Comparison of ENCODE assay signal across 15 cellular contexts in the genomic region with DNA sequence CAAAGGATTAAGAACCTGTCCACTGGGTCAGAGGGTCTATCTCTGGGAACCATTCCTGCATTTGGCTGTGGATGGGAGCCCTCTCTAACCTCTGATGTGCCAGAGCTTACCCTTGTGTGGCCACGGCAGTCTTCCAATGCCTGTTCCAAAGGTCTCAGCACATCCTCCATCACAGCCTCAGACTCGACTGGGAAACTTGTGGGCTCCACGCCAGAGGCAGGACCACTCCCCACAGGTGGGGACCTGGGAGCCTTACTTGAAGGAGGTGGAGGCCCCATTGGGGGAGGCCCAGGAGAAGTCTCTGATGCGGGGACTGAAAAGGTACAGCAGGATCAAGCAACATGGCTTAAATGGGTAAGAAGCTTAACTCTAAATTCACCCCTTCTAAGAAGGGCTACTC. TPM values are rescaled to one million over a fixed set of nuclear protein-coding genes. Genes with fewer than 3 reads are reported as not detected.
DNase-seq lines count a peak whose midpoint lies in the region; ATAC-seq and TF ChIP-seq lines count a peak whose summit lies in the region.
"Had no signal": no experiment of that assay in that cellular context is flagged by ENCODE, and none has a peak within 500 bp of the region (broad histone marks: within the 10 kb centered on the region; RNA-seq: fewer than 3 reads in every experiment).

No MANE protein-coding gene starts in this region.

- intact Hi-C loops in activated naive CD4-positive, alpha-beta T cell treated with anti-CD3 and anti-CD28 coated beads for 36 hours (cut with micrococcal nuclease), result loop anchor here (5.0 to 10.0 kb wide), 2 partner anchors 300 to 1257 kb away; partner anchors contain the start of gene MATR3
- intact Hi-C loops in natural killer cell (cut with micrococcal nuclease), result no loop called here
- intact Hi-C loops in activated T-helper 2 cell treated with anti-CD3 and anti-CD28 coated beads, Interferon-gamma antibody, Interleukin-2, Interleukin-4, amounts not matched to agents 10 μg/mL and 5 μg/mL and 100 μg/mL, durations not matched to agents 14 hours and 24 hours and 36 hours (cut with micrococcal nuclease), result no loop called here

- DNase-seq in activated naive CD4-positive, alpha-beta T cell treated with anti-CD3 and anti-CD28 coated beads, Interleukin-2, amount 10 ng/mL, durations not matched to agents 7 days and 5 days, result no peak
- DNase-seq in activated naive CD4-positive, alpha-beta T cell treated with anti-CD3 and anti-CD28 coated beads for 36 hours, result no peak
- DNase-seq in T-helper 17 cell, result no peak
- no peak for DNase-seq in natural killer cell
- DNase-seq in stimulated activated naive B cell treated with anti-CD40 and anti-IgM and Interleukin-4, amounts not matched to agents 10 μg/mL and 1 μg/mL and 100 μg/mL, for 72 hours, result no peak
- no peak for DNase-seq in NCI-H1694 (lab: John Stamatoyannopoulos, UW)
- DNase-seq in activated T-helper 2 cell treated with anti-CD3 and anti-CD28 coated beads, Interferon-gamma antibody, Interleukin-2, Interleukin-4, amounts not matched to agents 10 μg/mL and 5 μg/mL and 100 μg/mL, durations not matched to agents 14 hours and 24 hours and 36 hours (ENCODE audit: low spot score), result no peak
- DNase-seq: BE2C; CD8-positive, alpha-beta memory T cell; GF-D8; NCI-H146; NCI-H2107; NCI-H226; NCI-H526 treated with DMSO at 0.1 percent for 48 hours had no signal

- ATAC-seq in T-helper 17 cell (no peak), natural killer cell (no peak), GM21723 (IDR thresholded peaks at IDR 0.05; ENCODE audit: unreplicated experiment) (no peak)
- no peak for ATAC-seq in stimulated activated naive B cell treated with anti-CD40 and anti-IgM and Interleukin-4, amounts not matched to agents 10 μg/mL and 1 μg/mL and 100 μg/mL, for 72 hours (replicated peaks)

- H3K4me1 Mint-ChIP-seq in activated naive CD4-positive, alpha-beta T cell treated with anti-CD3 and anti-CD28 coated beads, Interleukin-2, amount 10 ng/mL, durations not matched to agents 7 days and 5 days, result peaks cover 90% of the 10 kb centered on the region
- H3K4me1 Mint-ChIP-seq in activated naive CD4-positive, alpha-beta T cell treated with anti-CD3 and anti-CD28 coated beads for 36 hours (ENCODE audit: low read depth), result peaks cover 81% of the 10 kb centered on the region
- H3K4me1 Mint-ChIP-seq in T-helper 17 cell (peaks cover 68% of the 10 kb centered on the region), natural killer cell (peaks cover 65 to 68% of the 10 kb centered on the region in 2 donors)
- H3K4me1 Mint-ChIP-seq in stimulated activated naive B cell treated with anti-CD40 and anti-IgM and Interleukin-4, amounts not matched to agents 10 μg/mL and 1 μg/mL and 100 μg/mL, for 72 hours, result peaks cover 58 to 86% of the 10 kb centered on the region in 2 donors
- peaks cover 51% of the 10 kb centered on the region for H3K4me1 Mint-ChIP-seq in activated T-helper 2 cell treated with anti-CD3 and anti-CD28 coated beads, Interferon-gamma antibody, Interleukin-2, Interleukin-4, amounts not matched to agents 10 μg/mL and 5 μg/mL and 100 μg/mL, durations not matched to agents 14 hours and 24 hours and 36 hours (ENCODE audit: low read depth)

- peak overlapping the region; percentile 35 for H3K27ac Mint-ChIP-seq in activated naive CD4-positive, alpha-beta T cell treated with anti-CD3 and anti-CD28 coated beads, Interleukin-2, amount 10 ng/mL, durations not matched to agents 7 days and 5 days
- no peak overlapping the region for H3K27ac Mint-ChIP-seq in activated naive CD4-positive, alpha-beta T cell treated with anti-CD3 and anti-CD28 coated beads for 36 hours
- H3K27ac Mint-ChIP-seq in T-helper 17 cell (peak overlapping the region; percentile 95), natural killer cell (peak overlapping the region; percentile 95 to 96)
- peak overlapping the region; percentile 73 for H3K27ac Mint-ChIP-seq in stimulated activated naive B cell treated with anti-CD40 and anti-IgM and Interleukin-4, amounts not matched to agents 10 μg/mL and 1 μg/mL and 100 μg/mL, for 72 hours
- H3K27ac Mint-ChIP-seq in activated T-helper 2 cell treated with anti-CD3 and anti-CD28 coated beads, Interferon-gamma antibody, Interleukin-2, Interleukin-4, amounts not matched to agents 10 μg/mL and 5 μg/mL and 100 μg/mL, durations not matched to agents 14 hours and 24 hours and 36 hours, result no peak overlapping the region

- CTCF ChIA-PET in activated naive CD4-positive, alpha-beta T cell treated with anti-CD3 and anti-CD28 coated beads, Interleukin-2, amount 10 ng/mL, durations not matched to agents 7 days and 5 days (lab: Charles Lee), result interaction anchor here (1.0 to 2.0 kb wide), 3 partner anchors 12 to 83 kb away, joined by 3 to 9 read pairs (median 4); no protein-coding TSS in a partner anchor
- CTCF ChIA-PET in activated naive CD4-positive, alpha-beta T cell treated with anti-CD3 and anti-CD28 coated beads for 36 hours (lab: Charles Lee), result interaction anchor here (0.7 to 1.0 kb wide), 2 partner anchors 83 to 270 kb away, joined by 3 read pairs; partner anchors contain the start of gene PCDHA5

- H3K4me3 Mint-ChIP-seq in activated naive CD4-positive, alpha-beta T cell treated with anti-CD3 and anti-CD28 coated beads, Interleukin-2, amount 10 ng/mL, durations not matched to agents 7 days and 5 days, result no peak overlapping the region
- no peak overlapping the region for H3K4me3 Mint-ChIP-seq in activated naive CD4-positive, alpha-beta T cell treated with anti-CD3 and anti-CD28 coated beads for 36 hours
- H3K4me3 Mint-ChIP-seq in T-helper 17 cell (no peak overlapping the region), natural killer cell (no peak overlapping the region)
- H3K4me3 Mint-ChIP-seq in stimulated activated naive B cell treated with anti-CD40 and anti-IgM and Interleukin-4, amounts not matched to agents 10 μg/mL and 1 μg/mL and 100 μg/mL, for 72 hours, result no peak overlapping the region
- H3K4me3 Mint-ChIP-seq in activated T-helper 2 cell treated with anti-CD3 and anti-CD28 coated beads, Interferon-gamma antibody, Interleukin-2, Interleukin-4, amounts not matched to agents 10 μg/mL and 5 μg/mL and 100 μg/mL, durations not matched to agents 14 hours and 24 hours and 36 hours (ENCODE audit: low read depth), result no peak overlapping the region

- peaks cover 66% of the 10 kb centered on the region for H3K36me3 Mint-ChIP-seq in activated naive CD4-positive, alpha-beta T cell treated with anti-CD3 and anti-CD28 coated beads, Interleukin-2, amount 10 ng/mL, durations not matched to agents 7 days and 5 days
- peaks cover 48% of the 10 kb centered on the region for H3K36me3 Mint-ChIP-seq in activated naive CD4-positive, alpha-beta T cell treated with anti-CD3 and anti-CD28 coated beads for 36 hours (ENCODE audit: low read depth)
- H3K36me3 Mint-ChIP-seq in T-helper 17 cell (ENCODE audit: low read depth) (peaks cover 7% of the 10 kb centered on the region), natural killer cell (peaks cover 11% of the 10 kb centered on the region)
- peaks cover 54 to 63% of the 10 kb centered on the region in 2 donors for H3K36me3 Mint-ChIP-seq in stimulated activated naive B cell treated with anti-CD40 and anti-IgM and Interleukin-4, amounts not matched to agents 10 μg/mL and 1 μg/mL and 100 μg/mL, for 72 hours
- peaks cover 67% of the 10 kb centered on the region for H3K36me3 Mint-ChIP-seq in activated T-helper 2 cell treated with anti-CD3 and anti-CD28 coated beads, Interferon-gamma antibody, Interleukin-2, Interleukin-4, amounts not matched to agents 10 μg/mL and 5 μg/mL and 100 μg/mL, durations not matched to agents 14 hours and 24 hours and 36 hours (ENCODE audit: low read depth)

- no peaks in the 10 kb centered on the region for H3K9me3 ChIP-seq in T-helper 17 cell (ENCODE audit: control insufficient read depth, low read length, poor library complexity, severe bottlenecking)
- H3K9me3 ChIP-seq: BE2C had no signal

- H3K9me3 Mint-ChIP-seq in activated naive CD4-positive, alpha-beta T cell treated with anti-CD3 and anti-CD28 coated beads, Interleukin-2, amount 10 ng/mL, durations not matched to agents 7 days and 5 days, result no peaks in the 10 kb centered on the region
- no peaks in the 10 kb centered on the region for H3K9me3 Mint-ChIP-seq in activated naive CD4-positive, alpha-beta T cell treated with anti-CD3 and anti-CD28 coated beads for 36 hours
- no peaks in the 10 kb centered on the region for H3K9me3 Mint-ChIP-seq in natural killer cell
- H3K9me3 Mint-ChIP-seq in stimulated activated naive B cell treated with anti-CD40 and anti-IgM and Interleukin-4, amounts not matched to agents 10 μg/mL and 1 μg/mL and 100 μg/mL, for 72 hours, result no peaks in the 10 kb centered on the region
- H3K9me3 Mint-ChIP-seq in activated T-helper 2 cell treated with anti-CD3 and anti-CD28 coated beads, Interferon-gamma antibody, Interleukin-2, Interleukin-4, amounts not matched to agents 10 μg/mL and 5 μg/mL and 100 μg/mL, durations not matched to agents 14 hours and 24 hours and 36 hours, result no peaks in the 10 kb centered on the region
- H3K9me3 Mint-ChIP-seq: CD8-positive, alpha-beta memory T cell had no signal

- TF ChIP-seq CTCF in natural killer cell (IDR thresholded peaks at IDR 0.05), result no peak

- H3K27me3 Mint-ChIP-seq in activated naive CD4-positive, alpha-beta T cell treated with anti-CD3 and anti-CD28 coated beads, Interleukin-2, amount 10 ng/mL, durations not matched to agents 7 days and 5 days, result no peaks in the 10 kb centered on the region
- H3K27me3 Mint-ChIP-seq in activated naive CD4-positive, alpha-beta T cell treated with anti-CD3 and anti-CD28 coated beads for 36 hours (ENCODE audit: low read depth), result no peaks in the 10 kb centered on the region
- H3K27me3 Mint-ChIP-seq in T-helper 17 cell (no peaks in the 10 kb centered on the region), natural killer cell (ENCODE audit: low read depth in 2 of 2) (no peaks in the 10 kb centered on the region)
- no peaks in the 10 kb centered on the region for H3K27me3 Mint-ChIP-seq in stimulated activated naive B cell treated with anti-CD40 and anti-IgM and Interleukin-4, amounts not matched to agents 10 μg/mL and 1 μg/mL and 100 μg/mL, for 72 hours
- no peaks in the 10 kb centered on the region for H3K27me3 Mint-ChIP-seq in activated T-helper 2 cell treated with anti-CD3 and anti-CD28 coated beads, Interferon-gamma antibody, Interleukin-2, Interleukin-4, amounts not matched to agents 10 μg/mL and 5 μg/mL and 100 μg/mL, durations not matched to agents 14 hours and 24 hours and 36 hours (ENCODE audit: low read depth)
- H3K27me3 Mint-ChIP-seq: CD8-positive, alpha-beta memory T cell had no signal

RNA-seq across cellular contexts. Expression of gene EIF4EBP3, which starts 4.4 kb away (rescaled TPM):
- total RNA-seq in activated naive CD4-positive, alpha-beta T cell treated with anti-CD3 and anti-CD28 coated beads for 36 hours, result 10 to 100 TPM; 27.2 to 28.5 TPM
- total RNA-seq in T-helper 17 cell, result 10 to 100 TPM in 1 of 2 donors, 1 to 10 TPM in 1; 9.1 to 14.0 TPM
- 1 to 10 TPM; 5.8 to 9.4 (median 6.0) TPM for total RNA-seq in natural killer cell
- total RNA-seq in activated T-helper 2 cell treated with anti-CD3 and anti-CD28 coated beads, Interferon-gamma antibody, Interleukin-2, Interleukin-4, amounts not matched to agents 10 μg/mL and 5 μg/mL and 100 μg/mL, durations not matched to agents 14 hours and 24 hours and 36 hours, result 9.2 and 15.0 TPM in 2 replicates

RNA-seq across cellular contexts. Expression of gene SRA1, which starts 5.4 kb away (rescaled TPM):
- total RNA-seq in activated naive CD4-positive, alpha-beta T cell treated with anti-CD3 and anti-CD28 coated beads for 36 hours, result 10 to 100 TPM; 38.0 to 39.6 TPM
- total RNA-seq in T-helper 17 cell (10 to 100 TPM; 29.9 to 33.2 TPM), natural killer cell (10 to 100 TPM; 42.2 to 66.4 (median 59.4) TPM)
- 45.9 and 48.2 TPM in 2 replicates for total RNA-seq in activated T-helper 2 cell treated with anti-CD3 and anti-CD28 coated beads, Interferon-gamma antibody, Interleukin-2, Interleukin-4, amounts not matched to agents 10 μg/mL and 5 μg/mL and 100 μg/mL, durations not matched to agents 14 hours and 24 hours and 36 hours

RNA-seq across cellular contexts. Expression of gene APBB3, which starts 12.5 kb away (rescaled TPM):
- total RNA-seq in activated naive CD4-positive, alpha-beta T cell treated with anti-CD3 and anti-CD28 coated beads for 36 hours, result 10 to 100 TPM; 15.4 to 16.5 TPM
- total RNA-seq in T-helper 17 cell (10 to 100 TPM; 47.5 to 59.0 TPM), natural killer cell (10 to 100 TPM; 44.0 to 44.9 (median 44.4) TPM)
- 15.1 and 17.9 TPM in 2 replicates for total RNA-seq in activated T-helper 2 cell treated with anti-CD3 and anti-CD28 coated beads, Interferon-gamma antibody, Interleukin-2, Interleukin-4, amounts not matched to agents 10 μg/mL and 5 μg/mL and 100 μg/mL, durations not matched to agents 14 hours and 24 hours and 36 hours

RNA-seq across cellular contexts. Expression of gene SLC35A4, which starts 12.8 kb away (rescaled TPM):
- total RNA-seq in activated naive CD4-positive, alpha-beta T cell treated with anti-CD3 and anti-CD28 coated beads for 36 hours, result 10 to 100 TPM; 57.1 to 60.1 TPM
- 10 to 100 TPM; 43.2 to 45.0 TPM for total RNA-seq in T-helper 17 cell
- total RNA-seq in natural killer cell, result 10 to 100 TPM; 63.1 to 76.1 (median 72.3) TPM
- total RNA-seq in activated T-helper 2 cell treated with anti-CD3 and anti-CD28 coated beads, Interferon-gamma antibody, Interleukin-2, Interleukin-4, amounts not matched to agents 10 μg/mL and 5 μg/mL and 100 μg/mL, durations not matched to agents 14 hours and 24 hours and 36 hours, result 91.9 and 97.3 TPM in 2 replicates

Comparison
In these comparisons a context has a peak if more than half of its experiments do, and no peak if none do; other contexts are left out.
1. H3K27ac Mint-ChIP-seq: peak in activated naive CD4-positive, alpha-beta T cell treated with anti-CD3 and anti-CD28 coated beads, Interleukin-2, amount 10 ng/mL, durations not matched to agents 7 days and 5 days (single experiment), T-helper 17 cell (single experiment), natural killer cell (2 of 2) and stimulated activated naive B cell treated with anti-CD40 and anti-IgM and Interleukin-4, amounts not matched to agents 10 μg/mL and 1 μg/mL and 100 μg/mL, for 72 hours (single experiment); none in activated naive CD4-positive, alpha-beta T cell treated with anti-CD3 and anti-CD28 coated beads for 36 hours (single experiment) and activated T-helper 2 cell treated with anti-CD3 and anti-CD28 coated beads, Interferon-gamma antibody, Interleukin-2, Interleukin-4, amounts not matched to agents 10 μg/mL and 5 μg/mL and 100 μg/mL, durations not matched to agents 14 hours and 24 hours and 36 hours (single experiment).